8 cellular contexts compared by ENCODE assay signal in the genomic region with DNA sequence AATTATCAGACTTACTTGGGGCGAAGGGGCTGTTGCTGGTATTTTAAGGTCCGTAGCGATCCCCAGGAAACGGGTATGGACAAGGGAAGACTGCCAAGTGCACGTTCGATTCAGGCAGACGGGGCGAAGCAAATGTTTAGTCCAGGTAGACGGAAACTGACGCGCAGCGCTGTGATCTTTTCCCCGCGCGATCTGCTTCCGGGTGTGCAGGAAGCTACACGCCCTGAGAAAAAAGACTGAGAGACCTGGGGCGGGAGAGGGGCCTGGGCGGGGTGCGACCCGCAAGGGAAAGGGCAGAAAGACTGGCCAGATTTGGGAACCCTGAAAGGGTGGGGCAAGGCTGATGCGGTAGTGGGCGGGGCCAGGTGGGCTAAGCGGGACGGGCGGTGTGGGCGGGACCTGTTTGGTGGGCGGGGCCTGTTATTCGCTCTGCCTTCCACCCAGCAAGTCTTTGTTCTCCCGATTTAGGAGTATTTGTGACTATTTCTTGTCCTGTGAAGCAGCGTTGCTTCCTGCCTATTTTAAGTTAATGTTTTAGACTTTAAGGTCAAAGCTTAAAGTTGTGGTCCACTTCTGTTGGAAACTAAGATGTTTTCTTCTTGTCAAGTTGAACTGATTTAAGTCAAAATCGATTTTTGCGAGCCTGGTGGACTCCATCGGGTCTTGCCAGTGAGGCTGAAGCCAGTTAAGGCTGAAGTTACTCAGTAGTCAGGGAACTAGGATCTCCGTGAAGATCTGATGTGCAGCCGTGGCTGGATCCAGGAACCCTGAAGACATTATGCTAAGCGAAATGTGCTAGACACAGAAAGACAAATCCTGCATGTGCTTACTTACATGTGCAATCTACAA. TPM values are rescaled to one million over a fixed set of nuclear protein-coding genes. Genes with fewer than 3 reads are reported as not detected.
A peak's percentile ranks its signal among the peaks of the same experiment; 100 is the strongest.
DNase-seq lines count a peak whose midpoint lies in the region; ATAC-seq, FAIRE-seq and TF ChIP-seq lines count a peak whose summit lies in the region.

A gene (minus strand): TSS at position 301 of the 849 bp plus-strand sequence. CDS start 3,549 bp downstream, outside the sequence.

- ATAC-seq in PC-3 (peak; percentile 91), esophagus mucosa (peak; percentile 98)

- TF ChIP-seq POLR2A in GM19193 (IDR thresholded peaks at IDR 0.05; ENCODE audit: extremely low read depth, insufficient read depth, insufficient read length): peak; percentile 56

- intact Hi-C loops in PC-3 (cut with micrococcal nuclease): loop anchor here (2.0 kb wide), 1 partner anchor 17 kb away; no protein-coding TSS in a partner anchor

- H3F3A ChIP-seq in PC-3 (ENCODE audit: low read length, unreplicated experiment): no peaks in the 10 kb centered on the region

- BruUV-seq in PC-3 (replicated peaks; lab: Mats Ljungman, UMichigan): TSS peak; percentile 92

- H3K27me3 ChIP-seq in AG04450 (ENCODE audit: control insufficient read depth, insufficient read depth, low read length): no peaks in the 10 kb centered on the region
- H3K27me3 ChIP-seq in PC-3 (ENCODE audit: low read length): no peaks in the 10 kb centered on the region
- H3K27me3 ChIP-seq in muscle layer of colon (ENCODE audit: control insufficient read depth in 1 of 2, insufficient read depth in 2 of 2, low read length in 2 of 2): no peaks in the 10 kb centered on the region

- H3K36me3 ChIP-seq in PC-3 (ENCODE audit: low read depth, low read length): peaks cover 22% of the 10 kb centered on the region
- peaks cover 14% of the 10 kb centered on the region for H3K36me3 ChIP-seq in muscle layer of colon (ENCODE audit: insufficient read depth, low read length)

- no peaks in the 10 kb centered on the region for H3K4me1 ChIP-seq in PC-3 (ENCODE audit: insufficient read depth, low read length)
- peaks cover 15% of the 10 kb centered on the region for H3K4me1 ChIP-seq in muscle layer of colon (ENCODE audit: insufficient read depth, low read length)

- no peak for DNase-seq in AG04450 (ENCODE audit: low read depth, low spot score)
- DNase-seq in HTR-8/SVneo (ENCODE audit: insufficient read length, low spot score): peak; percentile 82
- DNase-seq in PC-3: peak; percentile 71
- DNase-seq in activated T-cell treated with anti-CD3 and anti-CD28 coated beads, Interleukin-2, amount 50 U/mL, for 1 hour: peak; percentile 90
- peak; percentile 92 for DNase-seq in stimulated activated CD8-positive, alpha-beta memory T cell treated with anti-CD3 and anti-CD28 coated beads, Interleukin-4, amount 100 ng/mL, for 48 hours

- FAIRE-seq in HTR-8/SVneo (lab: Jason Lieb, UNC): no peak

- H3K27ac ChIP-seq in AG04450 (ENCODE audit: low read depth, low read length) (no peak within 1 kb of the TSS), PC-3 (ENCODE audit: low read length) (no peak within 1 kb of the TSS), muscle layer of colon (ENCODE audit: low read depth, low read length) (peak within 1 kb of the TSS; percentile 85)

- no peak for TF ChIP-seq CTCF in AG04450 (IDR thresholded peaks at IDR 0.05; ENCODE audit: low read depth, low read length)
- TF ChIP-seq CTCF in PC-3 (conservative IDR thresholded peaks at IDR 0.05; ENCODE audit: low read depth, low read length): no peak

- H3K4me3 ChIP-seq in AG04450 (ENCODE audit: low read depth, low read length): peak within 1 kb of the TSS; percentile 73
- H3K4me3 ChIP-seq in PC-3 (ENCODE audit: low read length): peak within 1 kb of the TSS; percentile 82
- H3K4me3 ChIP-seq in muscle layer of colon (ENCODE audit: low read depth in 1 of 2, low read length in 2 of 2): peak within 1 kb of the TSS; percentile 84 to 92

- H3K9me2 ChIP-seq in PC-3 (replicated peaks; ENCODE audit: low read length): no peaks in the 10 kb centered on the region

- CTCF ChIA-PET in AG04450 (lab: Charles Lee): interaction anchor here (1.0 kb wide), 1 partner anchor 66 kb away, joined by 3 read pairs; no protein-coding TSS in a partner anchor
- CTCF ChIA-PET in PC-3 (lab: Charles Lee): no interaction called here

- H3K9me3 ChIP-seq in AG04450 (ENCODE audit: control insufficient read depth, insufficient read depth, low read length): peaks cover 24% of the 10 kb centered on the region
- peaks cover 15% of the 10 kb centered on the region for H3K9me3 ChIP-seq in PC-3 (ENCODE audit: low read length)
- H3K9me3 ChIP-seq in muscle layer of colon (ENCODE audit: low read length): no peaks in the 10 kb centered on the region

- no peaks in the 10 kb centered on the region for H3K79me2 ChIP-seq in PC-3 (ENCODE audit: low read length)

- H3K9ac ChIP-seq in PC-3 (ENCODE audit: low read length): peak within 1 kb of the TSS; percentile 63
- peak within 1 kb of the TSS; percentile 86 for H3K9ac ChIP-seq in muscle layer of colon (ENCODE audit: low read length)

- H2AFZ ChIP-seq in PC-3 (ENCODE audit: low read length): peak within 1 kb of the TSS; percentile 94

- H3K4me2 ChIP-seq in PC-3 (ENCODE audit: low read length): peak within 1 kb of the TSS; percentile 84

- POLR2A ChIA-PET in AG04450 (lab: Yijun Ruan, JAX): interaction anchor here (0.7 to 1.1 kb wide), 3 partner anchors 18 to 22 kb away, joined by 4 to 9 read pairs (median 5); no protein-coding TSS in a partner anchor
- POLR2A ChIA-PET in PC-3 (lab: Charles Lee; ENCODE audit: unreplicated experiment): interaction anchor here (0.6 kb wide), 1 partner anchor 539 kb away, joined by 3 read pairs; no protein-coding TSS in a partner anchor

- no peaks in the 10 kb centered on the region for H4K20me1 ChIP-seq in PC-3 (ENCODE audit: low read length)

RNA-seq across cellular contexts. Expression of the gene that starts here (rescaled TPM):
- 3.2 and 3.7 TPM in 2 replicates for polyA plus RNA-seq in AG04450 (2011; rRNA removed)
- polyA minus RNA-seq in AG04450 (2011; rRNA and poly(A)+ RNA removed): 5.5 and 7.4 TPM in 2 replicates
- total RNA-seq in PC-3 (2014; rRNA removed) (2.6 and 8.0 TPM in 2 replicates), esophagus mucosa (7.9 TPM)
